ENCODE assay signal across 1 cellular context in the genomic region with DNA sequence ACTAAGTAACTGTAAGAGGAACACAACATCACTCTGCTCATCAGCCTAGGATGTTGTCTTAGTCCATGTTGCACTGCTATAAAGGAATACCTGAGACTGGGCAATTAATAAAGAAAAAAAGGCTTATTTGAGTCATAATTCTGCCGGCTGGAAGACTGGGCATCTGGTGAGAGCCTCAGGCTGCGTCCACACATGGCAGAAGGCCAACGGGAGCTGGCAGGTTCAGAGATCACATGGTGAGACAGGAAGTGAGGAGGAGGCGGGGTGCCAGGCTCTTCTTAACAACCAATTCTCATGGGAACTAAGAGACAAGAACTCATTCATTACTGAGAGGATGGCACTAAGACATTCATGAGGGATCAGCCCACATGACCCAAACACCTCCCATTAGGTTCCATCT.
TF ChIP-seq lines count a peak whose summit lies in the region.

No MANE protein-coding gene starts in this region.

TF ChIP-seq in GM23338, 12 proteins besides CTCF, POLR2A, EP300 and RAD21 (continued from another document):
- TF ChIP-seq JUNB (IDR thresholded peaks at IDR 0.05; ENCODE audit: unreplicated experiment) (no peak), CREB1 (CRISPR knock-in tag; IDR thresholded peaks at IDR 0.05; ENCODE audit: low read depth) (no peak), EZH2phosphoT487 (IDR thresholded peaks at IDR 0.05; ENCODE audit: unreplicated experiment) (no peak)
